Comparison of ENCODE assay signal across 23 cellular contexts in the genomic region with DNA sequence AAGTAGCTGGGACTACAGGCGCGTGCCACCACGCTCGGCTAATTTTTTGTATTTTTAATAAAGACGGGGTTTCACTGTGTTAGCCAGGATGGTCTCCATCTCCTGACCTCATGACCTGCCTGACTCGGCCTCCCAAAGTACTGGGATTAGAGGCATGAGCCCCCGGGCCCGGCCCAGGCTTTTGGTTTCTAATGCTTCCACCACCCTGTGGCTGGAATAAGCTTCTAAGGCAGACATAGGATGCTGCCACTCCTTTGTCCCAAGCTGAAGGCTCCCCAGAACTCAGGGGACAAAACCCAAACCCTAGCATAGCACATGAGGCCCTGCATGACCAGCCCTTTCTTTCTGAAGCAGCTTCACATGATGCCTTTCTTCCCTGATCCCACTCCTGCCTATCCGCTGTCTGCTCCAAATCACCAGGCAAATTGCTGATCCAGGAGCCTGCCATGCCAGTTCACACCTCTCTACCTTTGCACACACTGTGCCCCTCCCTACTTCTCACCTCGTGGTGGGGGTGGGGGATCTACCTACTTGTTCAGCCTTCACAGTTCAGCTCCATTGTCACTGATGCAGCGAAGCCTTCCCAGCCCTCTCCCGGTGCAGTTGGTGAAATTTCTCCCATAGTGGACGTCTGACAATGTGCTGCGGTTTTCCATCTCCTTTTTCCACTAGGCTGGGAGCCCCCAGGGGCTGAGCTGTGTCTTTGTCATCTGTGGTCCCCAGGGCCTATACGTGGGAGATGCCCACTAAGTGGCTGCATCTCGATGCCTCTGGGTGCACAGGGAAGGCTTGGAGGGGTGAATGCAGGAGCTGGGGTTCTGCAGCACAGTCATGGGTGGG.
"Had no signal": no experiment of that assay in that cellular context is flagged by ENCODE, and none has a peak within 500 bp of the region (broad histone marks: within the 10 kb centered on the region; RNA-seq: fewer than 3 reads in every experiment).

No MANE protein-coding gene starts in this region.

- FAIRE-seq: colon had no signal

- H3K27me3 ChIP-seq: dorsolateral prefrontal cortex, vagina had no signal

- DNase-seq: activated CD4-positive, alpha-beta T cell treated with anti-CD3 and anti-CD28 coated beads, Interleukin-2, amount 10 ng/mL, durations not matched to agents 7 days and 5 days; activated CD8-positive, alpha-beta T cell treated with anti-CD3 and anti-CD28 coated beads, Interleukin-2, amount 10 ng/mL, durations not matched to agents 7 days and 5 days; activated naive CD4-positive, alpha-beta T cell treated with Interleukin-2 at 50 U/mL for 16 hours; activated naive CD8-positive, alpha-beta T cell treated with anti-CD3 and anti-CD28 coated beads, Interleukin-2, amount 10 ng/mL, durations not matched to agents 7 days and 5 days; activated T-cell treated with anti-CD3 and anti-CD28 coated beads, Interleukin-2, amount 50 U/mL, for 24 hours; amygdala; central memory CD4-positive, alpha-beta T cell; glutamatergic neuron; hippocampal formation; lower lobe of right lung; stimulated activated CD4-positive, alpha-beta T cell treated with anti-CD3 and anti-CD28 coated beads, Interleukin-2, amount 100 ng/mL, for 48 hours; T-helper 9 cell; transverse colon had no signal

- H3K27ac ChIP-seq: dorsolateral prefrontal cortex, epithelial cell of prostate, lower lobe of right lung, transverse colon had no signal

- H3K4me3 Mint-ChIP-seq: activated CD4-positive, alpha-beta T cell treated with anti-CD3 and anti-CD28 coated beads, Interleukin-2, amount 10 ng/mL, durations not matched to agents 7 days and 5 days; activated CD8-positive, alpha-beta T cell treated with anti-CD3 and anti-CD28 coated beads, Interleukin-2, amount 10 ng/mL, durations not matched to agents 7 days and 5 days; activated naive CD8-positive, alpha-beta T cell treated with anti-CD3 and anti-CD28 coated beads, Interleukin-2, amount 10 ng/mL, durations not matched to agents 7 days and 5 days; activated T-cell treated with anti-CD3 and anti-CD28 coated beads, Interleukin-2, amount 50 U/mL, for 24 hours; brain; mesothelial cell of epicardium; natural killer cell treated with Interleukin-12 subunit alpha and Interleukin-12 subunit beta and Interleukin-15 and Interleukin-18, amount 100 ng/mL, for 72 hours; stimulated activated naive CD8-positive, alpha-beta T cell treated with anti-CD3 and anti-CD28 coated beads, Interleukin-15, Interleukin-2, amounts not matched to agents 100 ng/mL and 50 ng/mL, for 24 hours had no signal

- ATAC-seq: activated CD4-positive, CD25-positive, alpha-beta regulatory T cell treated with anti-CD3 and anti-CD28 coated beads, Interleukin-2, amount 50 U/mL, for 24 hours; activated CD8-positive, alpha-beta T cell treated with anti-CD3 and anti-CD28 coated beads, Interleukin-2, amount 10 ng/mL, durations not matched to agents 7 days and 5 days; lower lobe of right lung; natural killer cell treated with Interleukin-12 subunit alpha and Interleukin-12 subunit beta and Interleukin-15 and Interleukin-18, amount 100 ng/mL, for 72 hours had no signal

- H3K36me3 ChIP-seq: lower lobe of right lung, transverse colon, vagina had no signal

- H3K36me3 Mint-ChIP-seq: activated naive CD8-positive, alpha-beta T cell treated with anti-CD3 and anti-CD28 coated beads, Interleukin-2, amount 10 ng/mL, durations not matched to agents 7 days and 5 days; brain; mesothelial cell of epicardium; natural killer cell treated with Interleukin-12 subunit alpha and Interleukin-12 subunit beta and Interleukin-15 and Interleukin-18, amount 100 ng/mL, for 72 hours had no signal

- H3K9me3 ChIP-seq: lower lobe of right lung, transverse colon, vagina had no signal

- H3K9me3 Mint-ChIP-seq: activated CD4-positive, alpha-beta T cell treated with anti-CD3 and anti-CD28 coated beads, Interleukin-2, amount 10 ng/mL, durations not matched to agents 7 days and 5 days; activated naive CD8-positive, alpha-beta T cell treated with anti-CD3 and anti-CD28 coated beads, Interleukin-2, amount 10 ng/mL, durations not matched to agents 7 days and 5 days; activated T-cell treated with anti-CD3 and anti-CD28 coated beads, Interleukin-2, amount 50 U/mL, for 24 hours; activated T-helper 2 cell treated with anti-CD3 and anti-CD28 coated beads, Interferon-gamma antibody, Interleukin-2, Interleukin-4, amounts not matched to agents 10 μg/mL and 5 μg/mL and 100 μg/mL, durations not matched to agents 14 hours and 24 hours and 36 hours; mesothelial cell of epicardium; natural killer cell treated with Interleukin-12 subunit alpha and Interleukin-12 subunit beta and Interleukin-15 and Interleukin-18, amount 100 ng/mL, for 72 hours; stimulated activated naive CD8-positive, alpha-beta T cell treated with anti-CD3 and anti-CD28 coated beads, Interleukin-15, Interleukin-2, amounts not matched to agents 100 ng/mL and 50 ng/mL, for 24 hours had no signal

- H3K27ac Mint-ChIP-seq: activated CD4-positive, alpha-beta T cell treated with anti-CD3 and anti-CD28 coated beads, Interleukin-2, amount 10 ng/mL, durations not matched to agents 7 days and 5 days; activated CD8-positive, alpha-beta T cell treated with anti-CD3 and anti-CD28 coated beads, Interleukin-2, amount 10 ng/mL, durations not matched to agents 7 days and 5 days; activated naive CD8-positive, alpha-beta T cell treated with anti-CD3 and anti-CD28 coated beads, Interleukin-2, amount 10 ng/mL, durations not matched to agents 7 days and 5 days; activated T-cell treated with anti-CD3 and anti-CD28 coated beads, Interleukin-2, amount 50 U/mL, for 24 hours; activated T-helper 2 cell treated with anti-CD3 and anti-CD28 coated beads, Interferon-gamma antibody, Interleukin-2, Interleukin-4, amounts not matched to agents 10 μg/mL and 5 μg/mL and 100 μg/mL, durations not matched to agents 14 hours and 24 hours and 36 hours; brain; natural killer cell treated with Interleukin-12 subunit alpha and Interleukin-12 subunit beta and Interleukin-15 and Interleukin-18, amount 100 ng/mL, for 72 hours; stimulated activated naive CD8-positive, alpha-beta T cell treated with anti-CD3 and anti-CD28 coated beads, Interleukin-15, Interleukin-2, amounts not matched to agents 100 ng/mL and 50 ng/mL, for 24 hours had no signal

- H3K4me3 ChIP-seq: dorsolateral prefrontal cortex, lower lobe of right lung, transverse colon, vagina had no signal
